Comparison of ENCODE assay signal across 8 cellular contexts in the genomic region with DNA sequence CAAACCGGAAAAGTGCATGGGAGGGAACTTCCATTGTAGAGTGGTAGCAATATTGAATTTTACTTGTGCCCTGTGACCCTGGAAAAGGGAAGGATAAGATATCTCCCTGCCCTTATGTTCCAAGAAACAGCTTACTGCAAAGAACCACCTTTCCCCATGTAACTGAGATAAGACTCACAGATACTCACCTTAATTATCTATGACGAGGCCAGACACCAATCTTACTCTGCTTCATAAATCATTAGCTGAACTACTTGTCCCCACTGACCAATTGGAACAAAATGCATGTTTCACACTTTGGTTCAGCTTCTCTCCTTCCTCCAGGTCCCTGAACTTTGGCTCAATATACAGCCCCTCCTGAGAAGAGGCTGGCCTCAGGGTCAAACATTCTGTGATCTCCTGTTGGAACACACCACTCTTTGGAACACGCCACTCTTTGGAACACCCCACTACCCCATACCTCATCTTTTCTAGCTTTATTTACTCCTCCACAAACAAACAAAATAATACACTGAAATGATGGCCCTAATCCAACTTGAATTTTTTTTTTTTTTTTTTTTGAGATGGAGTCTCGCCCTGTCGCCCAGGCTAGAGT. TPM values are rescaled to one million over a fixed set of nuclear protein-coding genes. Genes with fewer than 3 reads are reported as not detected.
"Had no signal": no experiment of that assay in that cellular context is flagged by ENCODE, and none has a peak within 500 bp of the region (broad histone marks: within the 10 kb centered on the region; RNA-seq: fewer than 3 reads in every experiment).

No MANE protein-coding gene starts in this region.

- H3K4me3 ChIP-seq: GM23248 had no signal

- DNase-seq: GM23248, GOT3, H7, HCEC 1CT, IMR-90 had no signal

- H3K27ac ChIP-seq: GM23248 had no signal

- H2AFZ ChIP-seq: GM23248 had no signal

- FAIRE-seq: HTR-8/SVneo had no signal

- H3K9ac ChIP-seq: GM23248 had no signal

RNA-seq across cellular contexts. Expression of a gene that starts 6.9 kb away (rescaled TPM):
- total RNA-seq: GM23248, H4, H7, HT-29, IMR-90 had no signal
- polyA plus RNA-seq: GM23248, IMR-90 had no signal
